Comparison of ENCODE assay signal across 15 cellular contexts in genomic region chrX:133249659-133250058, GRCh38. TPM values are rescaled to one million over a fixed set of nuclear protein-coding genes. Genes with fewer than 3 reads are reported as not detected.
A peak's percentile ranks its signal among the peaks of the same experiment; 100 is the strongest.
DNase-seq lines count a peak whose midpoint lies in the region; ATAC-seq and TF ChIP-seq lines count a peak whose summit lies in the region.
"Had no signal": no experiment of that assay in that cellular context is flagged by ENCODE, and none has a peak within 500 bp of the region (broad histone marks: within the 10 kb centered on the region; RNA-seq: fewer than 3 reads in every experiment).

No MANE protein-coding gene starts in this region.

- H3K4me1 Mint-ChIP-seq in immature natural killer cell = no peaks in the 10 kb centered on the region

- H3K9me3 Mint-ChIP-seq in immature natural killer cell = peaks cover 4 to 22% (median 13%) of the 10 kb centered on the region in 6 donors

- no peaks in the 10 kb centered on the region for H3K79me2 ChIP-seq in GM23248 (ENCODE audit: insufficient read depth)

- no peak overlapping the region for H3K4me3 ChIP-seq in GM23248
- no peak overlapping the region for H3K4me3 ChIP-seq in adipocyte (ENCODE audit: low read length)
- no peak overlapping the region for H3K4me3 ChIP-seq in liver (ENCODE audit: low read depth in 1 of 3, low read length in 3 of 3)
- H3K4me3 ChIP-seq: thoracic aorta had no signal

- ATAC-seq in HG02610 (IDR thresholded peaks at IDR 0.05; ENCODE audit: unreplicated experiment) = no peak
- ATAC-seq: activated T-cell treated with anti-CD3 and anti-CD28 coated beads, Interleukin-2, amount 50 U/mL, for 72 hours had no signal

- H3K36me3 ChIP-seq in GM23248 (ENCODE audit: low read depth) (no peaks in the 10 kb centered on the region), adipocyte (ENCODE audit: control insufficient read depth, insufficient read depth, low read length, severe bottlenecking) (no peaks in the 10 kb centered on the region), liver (ENCODE audit: control insufficient read depth in 4 of 4, insufficient read depth in 3 of 4, low read depth in 1 of 4, low read length in 3 of 4) (no peaks in the 10 kb centered on the region)
- H3K36me3 ChIP-seq: neutrophil, thoracic aorta had no signal

- no peak overlapping the region for H3K27ac ChIP-seq in GM23248
- no peak overlapping the region for H3K27ac ChIP-seq in liver (ENCODE audit: low read depth in 1 of 2, low read length in 2 of 2)
- H3K27ac ChIP-seq: neutrophil had no signal

- no peak overlapping the region for H3K27ac Mint-ChIP-seq in immature natural killer cell
- H3K27ac Mint-ChIP-seq: activated T-cell treated with anti-CD3 and anti-CD28 coated beads, Interleukin-2, amount 50 U/mL, for 72 hours had no signal

- H3K9me2 ChIP-seq in GM23248 (ENCODE audit: insufficient read depth) = no peaks in the 10 kb centered on the region

- H3K27me3 ChIP-seq in GM23248 (replicated peaks; ENCODE audit: insufficient read depth) (no peaks in the 10 kb centered on the region), adipocyte (replicated peaks; ENCODE audit: control insufficient read depth, insufficient read depth, low read length) (peaks cover 6% of the 10 kb centered on the region), liver (ENCODE audit: control insufficient read depth in 4 of 4, insufficient read depth in 4 of 4, low read length in 3 of 4) (no peaks in the 10 kb centered on the region)
- H3K27me3 ChIP-seq: neutrophil had no signal

- peaks cover 0 to 8% (median 2%) of the 10 kb centered on the region in 3 donors for H3K36me3 Mint-ChIP-seq in immature natural killer cell

- DNase-seq in Ammon's horn (ENCODE audit: low spot score) (peak; percentile 1), GM23248 (peak; percentile 21), adipocyte (ENCODE audit: low read depth) (peak; percentile 8), immature natural killer cell (no peak), NCI-H226 (no peak)
- DNase-seq: activated T-cell treated with anti-CD3 and anti-CD28 coated beads, Interleukin-2, amount 50 U/mL, for 72 hours; amniotic stem cell; COR-L47; NCI-H774 had no signal

- H3K27me3 Mint-ChIP-seq in immature natural killer cell (ENCODE audit: low read depth in 3 of 3) = peaks cover 2 to 8% (median 3%) of the 10 kb centered on the region in 3 donors

- H3K4me1 ChIP-seq in GM23248 (ENCODE audit: insufficient read depth) (no peaks in the 10 kb centered on the region), adipocyte (ENCODE audit: control insufficient read depth, insufficient read depth, low read length) (peaks cover 12% of the 10 kb centered on the region), liver (ENCODE audit: control insufficient read depth in 4 of 4, insufficient read depth in 4 of 4, low read length in 3 of 4) (no peaks in the 10 kb centered on the region)

- no peaks in the 10 kb centered on the region for H3K9me3 ChIP-seq in GM23248 (ENCODE audit: low read depth)
- H3K9me3 ChIP-seq in adipocyte (ENCODE audit: control insufficient read depth, low read length) = peaks cover 40% of the 10 kb centered on the region
- peaks cover 0 to 23% (median 11%) of the 10 kb centered on the region in 4 donors for H3K9me3 ChIP-seq in liver (ENCODE audit: control insufficient read depth in 4 of 4, low read length in 3 of 4)
- H3K9me3 ChIP-seq: neutrophil had no signal

- no peak overlapping the region for H3K4me3 Mint-ChIP-seq in immature natural killer cell
- H3K4me3 Mint-ChIP-seq: activated T-cell treated with anti-CD3 and anti-CD28 coated beads, Interleukin-2, amount 50 U/mL, for 72 hours had no signal

- TF ChIP-seq CTCF in liver (IDR thresholded peaks at IDR 0.05; ENCODE audit: low read depth, low read length, missing input control) = peak; percentile 8

- no peaks in the 10 kb centered on the region for H4K20me1 ChIP-seq in GM23248 (ENCODE audit: insufficient read depth)

- H3K9ac ChIP-seq in GM23248 (no peak overlapping the region), adipocyte (ENCODE audit: low read length) (no peak overlapping the region), liver (ENCODE audit: low read depth in 1 of 2, low read length in 2 of 2) (no peak overlapping the region)

- no peak overlapping the region for H3K4me2 ChIP-seq in GM23248 (ENCODE audit: unreplicated experiment)

- peak in 1 of 2 donors; percentile 20 for TF ChIP-seq RAD21 in liver (IDR thresholded peaks at IDR 0.05)

- WGBS in GM23248 (ENCODE audit: low coverage in 1 of 2, low lambda C conversion rate in 2 of 2, missing lambda C conversion rate in 2 of 2), 2 experiments = 4 to 8% methylated on average over 3 of the region's 3 CpGs
- 61% methylated on average over 3 of the region's 3 CpGs for WGBS in liver

- H2AFZ ChIP-seq in GM23248 = no peak overlapping the region

- in situ Hi-C loops in GM23248 (cut with MboI) = no loop called here

- no peaks in the 10 kb centered on the region for H3F3A ChIP-seq in GM23248 (ENCODE audit: insufficient read depth)

TF ChIP-seq in liver, 16 proteins besides CTCF, POLR2A, EP300 and RAD21:
- TF ChIP-seq MAX (IDR thresholded peaks at IDR 0.05) (no peak), ZBTB33 (IDR thresholded peaks at IDR 0.05) (no peak), JUND (IDR thresholded peaks at IDR 0.05) (no peak), HNF4A (conservative IDR thresholded peaks at IDR 0.05) (no peak), SP1 (IDR thresholded peaks at IDR 0.05) (no peak), FOXA2 (IDR thresholded peaks at IDR 0.05) (no peak), EGR1 (IDR thresholded peaks at IDR 0.05; ENCODE audit: low read depth in 2 of 2) (no peak), HNF4G (IDR thresholded peaks at IDR 0.05) (no peak), YY1 (IDR thresholded peaks at IDR 0.05) (no peak), RXRA (IDR thresholded peaks at IDR 0.05) (no peak)
- TF ChIP-seq, protein P1, sequence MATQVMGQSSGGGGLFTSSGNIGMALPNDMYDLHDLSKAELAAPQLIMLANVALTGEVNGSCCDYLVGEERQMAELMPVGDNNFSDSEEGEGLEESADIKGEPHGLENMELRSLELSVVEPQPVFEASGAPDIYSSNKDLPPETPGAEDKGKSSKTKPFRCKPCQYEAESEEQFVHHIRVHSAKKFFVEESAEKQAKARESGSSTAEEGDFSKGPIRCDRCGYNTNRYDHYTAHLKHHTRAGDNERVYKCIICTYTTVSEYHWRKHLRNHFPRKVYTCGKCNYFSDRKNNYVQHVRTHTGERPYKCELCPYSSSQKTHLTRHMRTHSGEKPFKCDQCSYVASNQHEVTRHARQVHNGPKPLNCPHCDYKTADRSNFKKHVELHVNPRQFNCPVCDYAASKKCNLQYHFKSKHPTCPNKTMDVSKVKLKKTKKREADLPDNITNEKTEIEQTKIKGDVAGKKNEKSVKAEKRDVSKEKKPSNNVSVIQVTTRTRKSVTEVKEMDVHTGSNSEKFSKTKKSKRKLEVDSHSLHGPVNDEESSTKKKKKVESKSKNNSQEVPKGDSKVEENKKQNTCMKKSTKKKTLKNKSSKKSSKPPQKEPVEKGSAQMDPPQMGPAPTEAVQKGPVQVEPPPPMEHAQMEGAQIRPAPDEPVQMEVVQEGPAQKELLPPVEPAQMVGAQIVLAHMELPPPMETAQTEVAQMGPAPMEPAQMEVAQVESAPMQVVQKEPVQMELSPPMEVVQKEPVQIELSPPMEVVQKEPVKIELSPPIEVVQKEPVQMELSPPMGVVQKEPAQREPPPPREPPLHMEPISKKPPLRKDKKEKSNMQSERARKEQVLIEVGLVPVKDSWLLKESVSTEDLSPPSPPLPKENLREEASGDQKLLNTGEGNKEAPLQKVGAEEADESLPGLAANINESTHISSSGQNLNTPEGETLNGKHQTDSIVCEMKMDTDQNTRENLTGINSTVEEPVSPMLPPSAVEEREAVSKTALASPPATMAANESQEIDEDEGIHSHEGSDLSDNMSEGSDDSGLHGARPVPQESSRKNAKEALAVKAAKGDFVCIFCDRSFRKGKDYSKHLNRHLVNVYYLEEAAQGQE (IDR thresholded peaks at IDR 0.05) = no peak

RNA-seq across cellular contexts. Expression of gene TFDP3, which starts 31.5 kb away (rescaled TPM):
- total RNA-seq in GM23248 (2014; rRNA removed; shearing (Covaris generic)) = not detected in 2 replicates
- polyA plus RNA-seq in GM23248 (2016; fragmentation: Nextera tagmentation; extraction: Ambion mirVana) (not detected in 2 replicates), liver (not detected), immature natural killer cell (not detected)
- not detected for total RNA-seq in liver
- total RNA-seq: activated T-cell treated with anti-CD3 and anti-CD28 coated beads, Interleukin-2, amount 50 U/mL, for 72 hours; dermis microvascular lymphatic vessel endothelial cell; left lobe of liver; thoracic aorta had no signal

Comparison
In these comparisons a context has a peak if more than half of its experiments do, and no peak if none do; other contexts are left out.
1. DNase-seq: peak in Ammon's horn (single experiment), GM23248 (single experiment) and adipocyte (single experiment); none in immature natural killer cell (0 of 3) and NCI-H226 (single experiment).